ENCODE assay signal across 1 cellular context in genomic region chr7:144835166-144835611, GRCh38.
TF ChIP-seq lines count a peak whose summit lies in the region.

No MANE protein-coding gene starts in this region.

TF ChIP-seq in K562, 482 proteins besides CTCF, POLR2A, EP300 and RAD21 (continued from another document):
- TF ChIP-seq NBN (IDR thresholded peaks at IDR 0.05; ENCODE audit: low read depth) (0 out of 2 replicates have a peak, but pooled peaks have one; percentile 56), USF2 (CRISPR knock-in tag; IDR thresholded peaks at IDR 0.05) (no peak), DMBX1 (CRISPR knock-in tag; IDR thresholded peaks at IDR 0.05; ENCODE audit: borderline replicate concordance) (no peak), RERE (CRISPR knock-in tag; IDR thresholded peaks at IDR 0.05; ENCODE audit: borderline replicate concordance) (no peak)
